8 cellular contexts compared by ENCODE assay signal in genomic region chr2:190880374-190881073, GRCh38. TPM values are rescaled to one million over a fixed set of nuclear protein-coding genes. Genes with fewer than 3 reads are reported as not detected.
DNase-seq lines count a peak whose midpoint lies in the region; ATAC-seq and TF ChIP-seq lines count a peak whose summit lies in the region.

GLS (plus strand) TSS chr2:190880821; CDS start chr2:190881085, 264 bp downstream.

- H3K4me1 ChIP-seq in left ventricle myocardium inferior (peaks cover 61% of the 10 kb centered on the region), prostate gland (replicated peaks) (peaks cover 3% of the 10 kb centered on the region), urinary bladder (ENCODE audit: insufficient read depth) (no peaks in the 10 kb centered on the region)

- H3K36me3 Mint-ChIP-seq in T-helper 17 cell (ENCODE audit: low read depth), result peaks cover 7% of the 10 kb centered on the region

- peak within 1 kb of the TSS; percentile 98 for H3K4me3 Mint-ChIP-seq in T-helper 17 cell

- H3K27ac Mint-ChIP-seq in T-helper 17 cell, result peak within 1 kb of the TSS; percentile 98

- peak within 1 kb of the TSS; percentile 91 for H3K4me3 ChIP-seq in left ventricle myocardium inferior
- H3K4me3 ChIP-seq in prostate gland, result peak within 1 kb of the TSS; percentile 83 to 94
- H3K4me3 ChIP-seq in urinary bladder (ENCODE audit: low read depth, low read length), result peak within 1 kb of the TSS; percentile 98

- H3K36me3 ChIP-seq in left ventricle myocardium inferior (no peaks in the 10 kb centered on the region), prostate gland (no peaks in the 10 kb centered on the region), urinary bladder (ENCODE audit: insufficient read depth) (no peaks in the 10 kb centered on the region)

- peak; percentile 71 for ATAC-seq in HG02885 (IDR thresholded peaks at IDR 0.05; ENCODE audit: poor library complexity, unreplicated experiment)
- ATAC-seq in T-helper 17 cell, result peak; percentile 79

- H3K9me3 ChIP-seq in T-helper 17 cell (ENCODE audit: control insufficient read depth, low read length, poor library complexity, severe bottlenecking), result no peaks in the 10 kb centered on the region
- no peaks in the 10 kb centered on the region for H3K9me3 ChIP-seq in left ventricle myocardium inferior (replicated peaks)
- no peaks in the 10 kb centered on the region for H3K9me3 ChIP-seq in prostate gland

- H3K4me1 Mint-ChIP-seq in T-helper 17 cell, result peaks cover 36% of the 10 kb centered on the region

- H3K27me3 ChIP-seq in left ventricle myocardium inferior (ENCODE audit: low read depth) (no peaks in the 10 kb centered on the region), prostate gland (replicated peaks; ENCODE audit: insufficient read depth) (no peaks in the 10 kb centered on the region)

- no peaks in the 10 kb centered on the region for H3K27me3 Mint-ChIP-seq in T-helper 17 cell

- DNase-seq in NCI-H1694 treated with DMSO at 0.1 percent for 48 hours (lab: John Stamatoyannopoulos, UW) (peak; percentile 95), T-helper 17 cell (peak; percentile 86 to 95 (median 94)), amygdala (lab: John Stamatoyannopoulos, UW) (peak; percentile 67 to 98 (median 95)), left ventricle myocardium inferior (peak; percentile 97), prostate gland (ENCODE audit: low spot score) (peak; percentile 97)

- peak within 1 kb of the TSS; percentile 99 for H3K27ac ChIP-seq in left ventricle myocardium inferior (replicated peaks)
- H3K27ac ChIP-seq in prostate gland, result peak within 1 kb of the TSS; percentile 92 to 93
- peak within 1 kb of the TSS; percentile 94 for H3K27ac ChIP-seq in urinary bladder (ENCODE audit: low read depth)

- WGBS in prostate gland, result 0% methylated on average over 49 of the region's 54 CpGs
- WGBS in urinary bladder, result under 1% methylated on average over 54 of the region's 54 CpGs

- TF ChIP-seq POLR2A in GM15510 (IDR thresholded peaks at IDR 0.05; ENCODE audit: borderline replicate concordance, extremely low read depth, insufficient read length) (peak; percentile 99), prostate gland (IDR thresholded peaks at IDR 0.05) (peak; percentile 90)

- no peak for TF ChIP-seq CTCF in left ventricle myocardium inferior (IDR thresholded peaks at IDR 0.05; ENCODE audit: borderline replicate concordance)
- no peak for TF ChIP-seq CTCF in prostate gland (IDR thresholded peaks at IDR 0.05)

- intact Hi-C loops in left ventricle myocardium inferior (cut with micrococcal nuclease), result no loop called here
- intact Hi-C loops in prostate gland (cut with DNase I), result loop anchor here (5.0 kb wide), 1 partner anchor 132 kb away; the partner anchor contains the start of gene STAT1

RNA-seq across cellular contexts. Expression of gene GLS, which starts in this region (rescaled TPM):
- 100 to 1,000 TPM; 264 to 292 TPM for total RNA-seq in T-helper 17 cell
- total RNA-seq in left ventricle myocardium inferior, result 48.4 TPM
- 10 to 100 TPM; 30.6 to 74.9 TPM for total RNA-seq in prostate gland
- 312 TPM for total RNA-seq in urinary bladder
- 27.6 TPM for polyA plus RNA-seq in urinary bladder

Comparison
In these comparisons a context has a peak if more than half of its experiments do, and no peak if none do; other contexts are left out.
1. Peak in every context shown above with its lines: DNase-seq, ATAC-seq, H3K4me3 ChIP-seq and H3K27ac ChIP-seq.